ENCODE assay signal across 19 cellular contexts in the genomic region with DNA sequence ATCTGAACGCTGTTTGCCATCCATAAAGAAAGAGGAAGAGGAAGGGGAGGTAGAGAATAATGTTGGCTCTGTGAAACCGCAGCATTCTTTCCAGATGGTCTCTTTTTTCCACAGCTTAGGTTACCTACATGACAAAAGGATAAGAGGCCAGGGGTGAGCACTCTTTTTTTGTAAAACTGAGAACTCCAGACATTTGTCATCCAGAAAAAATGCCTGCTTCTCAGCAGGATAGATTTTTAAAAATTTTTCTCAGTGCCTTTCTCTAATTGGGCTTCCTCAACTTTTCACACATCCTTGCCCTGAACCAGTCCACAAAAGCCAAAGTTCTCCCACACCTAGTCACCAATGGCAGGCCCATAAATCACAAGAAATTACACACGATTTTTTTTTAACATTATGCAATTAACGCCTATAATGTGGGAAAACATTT.
DNase-seq lines count a peak whose midpoint lies in the region; ATAC-seq and TF ChIP-seq lines count a peak whose summit lies in the region.
"Had no signal": no experiment of that assay in that cellular context is flagged by ENCODE, and none has a peak within 500 bp of the region (broad histone marks: within the 10 kb centered on the region; RNA-seq: fewer than 3 reads in every experiment).

No MANE protein-coding gene starts in this region.

- no peak for ATAC-seq in GM18909 (IDR thresholded peaks at IDR 0.05; ENCODE audit: poor library complexity, unreplicated experiment)
- ATAC-seq: activated CD4-positive, alpha-beta T cell treated with anti-CD3 and anti-CD28 coated beads for 36 hours; psoas muscle had no signal

- H3K27me3 ChIP-seq in SJCRH30 (no peaks in the 10 kb centered on the region), BE2C (no peaks in the 10 kb centered on the region)
- H3K27me3 ChIP-seq: BLaER1, esophagus muscularis mucosa, hepatocyte had no signal

- H3K27ac Mint-ChIP-seq in mesothelial cell of epicardium, result no peak overlapping the region
- H3K27ac Mint-ChIP-seq: activated CD4-positive, alpha-beta T cell treated with anti-CD3 and anti-CD28 coated beads for 36 hours; activated naive CD8-positive, alpha-beta T cell treated with anti-CD3 and anti-CD28 coated beads for 36 hours; T-helper 1 cell treated with Interleukin-12 subunit alpha and Interleukin-12 subunit beta and Interleukin-4 antibody, amounts not matched to agents 30 μg/mL and 1 μg/mL, for 36 hours; type B pancreatic cell had no signal

- H3K36me3 ChIP-seq in SJCRH30 (no peaks in the 10 kb centered on the region; the same call in 1 of the 2 replicates), BE2C (no peaks in the 10 kb centered on the region)
- H3K36me3 ChIP-seq: BLaER1, esophagus muscularis mucosa had no signal

- no peak overlapping the region for H3K4me3 Mint-ChIP-seq in mesothelial cell of epicardium
- H3K4me3 Mint-ChIP-seq: activated CD4-positive, alpha-beta T cell treated with anti-CD3 and anti-CD28 coated beads for 36 hours; activated naive CD8-positive, alpha-beta T cell treated with anti-CD3 and anti-CD28 coated beads for 36 hours; T-helper 1 cell treated with Interleukin-12 subunit alpha and Interleukin-12 subunit beta and Interleukin-4 antibody, amounts not matched to agents 30 μg/mL and 1 μg/mL, for 36 hours; type B pancreatic cell had no signal

- H3K4me1 Mint-ChIP-seq in mesothelial cell of epicardium, result peaks cover 17% of the 10 kb centered on the region
- H3K4me1 Mint-ChIP-seq: activated CD4-positive, alpha-beta T cell treated with anti-CD3 and anti-CD28 coated beads for 36 hours; activated naive CD8-positive, alpha-beta T cell treated with anti-CD3 and anti-CD28 coated beads for 36 hours had no signal

- H3K4me3 ChIP-seq in SJCRH30, result peak overlapping the region; percentile 58
- peak overlapping the region; percentile 5 for H3K4me3 ChIP-seq in iPS-11a (ENCODE audit: low read depth, low read length)
- H3K4me3 ChIP-seq in BE2C (ENCODE audit: low read depth, low read length), result no peak overlapping the region
- H3K4me3 ChIP-seq: BLaER1, esophagus muscularis mucosa, hepatocyte, psoas muscle had no signal

- peaks cover 14% of the 10 kb centered on the region for H3K4me1 ChIP-seq in SJCRH30
- peaks cover 8% of the 10 kb centered on the region; the same call in 1 of the 2 replicates for H3K4me1 ChIP-seq in BE2C
- H3K4me1 ChIP-seq: BLaER1, esophagus muscularis mucosa, psoas muscle had no signal

- DNase-seq in GM03348 (ENCODE audit: low spot score) (peak; percentile 44), SJCRH30 (peak; percentile 44 to 72), non-pigmented ciliary epithelial cell (ENCODE audit: low read depth) (peak; percentile 73), ureter (ENCODE audit: low spot score) (no peak), BE2C (no peak), mesothelial cell of epicardium (ENCODE audit: low spot score in 2 of 2, unreplicated experiment in 2 of 2) (no peak)
- DNase-seq: activated CD4-positive, alpha-beta T cell treated with anti-CD3 and anti-CD28 coated beads for 36 hours; activated naive CD8-positive, alpha-beta T cell treated with anti-CD3 and anti-CD28 coated beads for 36 hours; activated T-cell treated with anti-CD3 and anti-CD28 coated beads for 4 hours; NCI-H1417; psoas muscle; stimulated activated CD8-positive, alpha-beta memory T cell treated with anti-CD3 and anti-CD28 coated beads, Interleukin-4, amount 100 ng/mL, for 48 hours had no signal

- H3K9me3 ChIP-seq in SJCRH30 (replicated peaks), result no peaks in the 10 kb centered on the region
- no peaks in the 10 kb centered on the region for H3K9me3 ChIP-seq in BE2C
- H3K9me3 ChIP-seq: BLaER1, esophagus muscularis mucosa, psoas muscle had no signal

- no peaks in the 10 kb centered on the region for H3K27me3 Mint-ChIP-seq in mesothelial cell of epicardium (ENCODE audit: low read depth)
- H3K27me3 Mint-ChIP-seq: activated CD4-positive, alpha-beta T cell treated with anti-CD3 and anti-CD28 coated beads for 36 hours; activated naive CD8-positive, alpha-beta T cell treated with anti-CD3 and anti-CD28 coated beads for 36 hours; type B pancreatic cell had no signal

- H3K27ac ChIP-seq in SJCRH30, result peak overlapping the region; percentile 93
- H3K27ac ChIP-seq: BLaER1, esophagus muscularis mucosa, hepatocyte, psoas muscle had no signal

- peaks cover 6% of the 10 kb centered on the region for H3K36me3 Mint-ChIP-seq in mesothelial cell of epicardium
- H3K36me3 Mint-ChIP-seq: activated naive CD8-positive, alpha-beta T cell treated with anti-CD3 and anti-CD28 coated beads for 36 hours; type B pancreatic cell had no signal

- H3K9me3 Mint-ChIP-seq in mesothelial cell of epicardium, result peaks cover 7% of the 10 kb centered on the region
- H3K9me3 Mint-ChIP-seq: activated naive CD8-positive, alpha-beta T cell treated with anti-CD3 and anti-CD28 coated beads for 36 hours; T-helper 1 cell treated with Interleukin-12 subunit alpha and Interleukin-12 subunit beta and Interleukin-4 antibody, amounts not matched to agents 30 μg/mL and 1 μg/mL, for 36 hours; type B pancreatic cell had no signal

- TF ChIP-seq CTCF in BE2C (IDR thresholded peaks at IDR 0.05; ENCODE audit: low read depth, low read length), result no peak
- TF ChIP-seq CTCF in mesothelial cell of epicardium (IDR thresholded peaks at IDR 0.05; ENCODE audit: unreplicated experiment), result no peak

Comparison
In these comparisons a context has a peak if more than half of its experiments do, and no peak if none do; other contexts are left out.
1. DNase-seq: peak in GM03348 (single experiment), SJCRH30 (2 of 2) and non-pigmented ciliary epithelial cell (single experiment); none in ureter (single experiment), BE2C (single experiment) and mesothelial cell of epicardium (0 of 2).